In genomic region chr7:117603627-117604026, GRCh38 we compare ENCODE assay signal across 30 cellular contexts.
"Had no signal": no experiment of that assay in that cellular context is flagged by ENCODE, and none has a peak within 500 bp of the region (broad histone marks: within the 10 kb centered on the region; RNA-seq: fewer than 3 reads in every experiment).

No MANE protein-coding gene starts in this region.

- DNase-seq: activated CD4-positive, alpha-beta memory T cell treated with anti-CD3 and anti-CD28 coated beads for 36 hours; activated CD4-positive, alpha-beta T cell treated with anti-CD3 and anti-CD28 coated beads for 36 hours; activated CD4-positive, alpha-beta T cell treated with anti-CD3 and anti-CD28 coated beads, Interleukin-2, amount 10 ng/mL, durations not matched to agents 24 days and 14 days; activated CD4-positive, CD25-positive, alpha-beta regulatory T cell; activated CD4-positive, CD25-positive, alpha-beta regulatory T cell treated with anti-CD3 and anti-CD28 coated beads, Interleukin-2, amount 50 U/mL, for 72 hours; activated CD8-positive, alpha-beta memory T cell treated with anti-CD3 and anti-CD28 coated beads, Interleukin-2, amount 10 ng/mL, durations not matched to agents 7 days and 5 days; activated CD8-positive, alpha-beta memory T cell treated with anti-CD3 and anti-CD28 coated beads, Interleukin-2, amount 50 U/mL, for 4 hours; activated CD8-positive, alpha-beta T cell treated with anti-CD3 and anti-CD28 coated beads, Interleukin-2, amount 10 ng/mL, durations not matched to agents 7 days and 5 days; activated effector memory CD4-positive, alpha-beta T cell treated with anti-CD3 and anti-CD28 coated beads, Interleukin-2, amount 50 U/mL, for 16 hours; activated naive CD4-positive, alpha-beta T cell treated with anti-CD3 and anti-CD28 coated beads for 36 hours; activated naive CD8-positive, alpha-beta T cell treated with anti-CD3 and anti-CD28 coated beads for 36 hours; activated naive CD8-positive, alpha-beta T cell treated with anti-CD3 and anti-CD28 coated beads, Interleukin-2, amount 50 U/mL, for 24 hours; activated T-cell treated with anti-CD3 and anti-CD28 coated beads, Interleukin-2, amount 50 U/mL, for 1 hour; activated T-cell treated with anti-CD3 and anti-CD28 coated beads, Interleukin-2, amount 50 U/mL, for 48 hours; adrenal gland; amygdala; aorta; body of pancreas; caudate nucleus; cortex of kidney; dermis blood vessel endothelial cell; effector CD4-positive, alpha-beta T cell; effector memory CD8-positive, alpha-beta T cell; erythroblast; foreskin keratinocyte; gastrocnemius medialis; glutamatergic neuron; heart left ventricle; hypothalamus had no signal

- H3K9me3 ChIP-seq: adrenal gland, body of pancreas, esophagus muscularis mucosa, gastrocnemius medialis, heart left ventricle had no signal

- ATAC-seq: activated CD4-positive, alpha-beta T cell treated with anti-CD3 and anti-CD28 coated beads for 36 hours; activated CD8-positive, alpha-beta memory T cell treated with anti-CD3 and anti-CD28 coated beads, Interleukin-2, amount 10 ng/mL, durations not matched to agents 7 days and 5 days; activated CD8-positive, alpha-beta T cell treated with anti-CD3 and anti-CD28 coated beads, Interleukin-2, amount 10 ng/mL, durations not matched to agents 7 days and 5 days; activated naive CD8-positive, alpha-beta T cell treated with anti-CD3 and anti-CD28 coated beads, Interleukin-2, amount 50 U/mL, for 24 hours; body of pancreas; effector memory CD8-positive, alpha-beta T cell; foreskin keratinocyte; gastrocnemius medialis; heart left ventricle had no signal

- H3K36me3 ChIP-seq: adrenal gland, esophagus muscularis mucosa, gastrocnemius medialis, heart left ventricle had no signal

- H3K4me3 ChIP-seq: adrenal gland, body of pancreas, esophagus muscularis mucosa, gastrocnemius medialis, heart left ventricle had no signal

- H3K4me1 ChIP-seq: adrenal gland, foreskin keratinocyte, gastrocnemius medialis, heart left ventricle had no signal

- H3K27ac ChIP-seq: adrenal gland, esophagus muscularis mucosa, foreskin keratinocyte, gastrocnemius medialis, heart left ventricle had no signal

- H3K27me3 ChIP-seq: adrenal gland, body of pancreas, esophagus muscularis mucosa, foreskin keratinocyte, gastrocnemius medialis, heart left ventricle had no signal
